Comparison of ENCODE assay signal across 1 cellular context in the genomic region with DNA sequence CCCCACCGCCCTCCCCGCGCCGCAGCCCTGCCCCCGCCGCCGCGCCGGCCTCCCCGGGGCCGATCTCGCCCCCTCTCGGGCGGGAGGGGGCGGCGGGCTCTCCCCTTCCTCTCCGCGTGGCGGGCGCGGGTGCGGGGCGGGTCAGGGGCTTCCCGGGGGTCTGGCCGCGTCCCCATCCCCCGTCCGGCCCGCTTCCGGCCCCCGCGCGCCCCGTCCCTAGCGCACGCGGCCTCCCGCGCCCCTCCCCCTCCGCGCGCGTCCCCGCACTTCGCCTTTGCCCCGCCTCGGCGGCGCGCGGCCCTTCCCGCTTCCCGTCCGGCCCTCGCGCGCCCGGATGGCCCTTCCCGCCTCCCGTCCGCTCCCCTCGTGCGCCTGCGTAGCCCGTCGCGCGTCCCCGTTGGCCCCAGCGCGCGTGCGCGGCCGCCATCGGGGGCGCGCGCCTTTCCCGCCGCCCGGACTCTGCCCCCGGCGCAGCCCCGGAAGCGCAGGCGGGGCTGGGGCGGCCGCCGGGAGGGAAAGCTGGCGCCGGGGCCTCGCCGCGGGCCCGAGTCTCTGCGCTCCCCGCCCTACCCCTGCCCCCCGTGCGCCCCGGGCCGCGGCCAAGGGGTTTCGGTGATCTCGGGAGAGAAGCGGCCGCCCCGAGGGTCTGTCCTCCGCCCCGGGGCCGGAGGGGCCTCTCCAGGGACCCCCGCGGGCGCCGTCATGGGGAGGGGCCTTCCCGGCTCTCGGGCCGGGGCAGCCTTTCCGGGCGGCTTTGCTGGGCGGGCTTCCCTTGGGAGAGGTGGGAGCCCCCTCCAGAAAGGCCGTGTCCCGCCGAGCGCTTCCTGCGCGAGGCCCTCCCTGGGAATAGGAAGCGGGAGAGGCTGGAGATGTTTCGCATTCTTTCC.
A peak's percentile ranks its signal among the peaks of the same experiment; 100 is the strongest.
TF ChIP-seq lines count a peak whose summit lies in the region.

No MANE protein-coding gene starts in this region.

TF ChIP-seq in HepG2, 621 proteins besides CTCF, POLR2A, EP300 and RAD21 (continued from another document and continues in another):
- TF ChIP-seq, protein P1, sequence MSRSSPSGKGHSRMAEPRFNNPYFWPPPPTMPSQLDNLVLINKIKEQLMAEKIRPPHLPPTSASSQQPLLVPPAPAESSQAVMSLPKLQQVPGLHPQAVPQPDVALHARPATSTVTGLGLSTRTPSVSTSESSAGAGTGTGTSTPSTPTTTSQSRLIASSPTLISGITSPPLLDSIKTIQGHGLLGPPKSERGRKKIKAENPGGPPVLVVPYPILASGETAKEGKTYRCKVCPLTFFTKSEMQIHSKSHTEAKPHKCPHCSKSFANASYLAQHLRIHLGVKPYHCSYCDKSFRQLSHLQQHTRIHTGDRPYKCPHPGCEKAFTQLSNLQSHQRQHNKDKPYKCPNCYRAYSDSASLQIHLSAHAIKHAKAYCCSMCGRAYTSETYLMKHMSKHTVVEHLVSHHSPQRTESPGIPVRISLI (CRISPR knock-in tag; IDR thresholded peaks at IDR 0.05; ENCODE audit: borderline replicate concordance): no peak
- TF ChIP-seq, protein P2, sequence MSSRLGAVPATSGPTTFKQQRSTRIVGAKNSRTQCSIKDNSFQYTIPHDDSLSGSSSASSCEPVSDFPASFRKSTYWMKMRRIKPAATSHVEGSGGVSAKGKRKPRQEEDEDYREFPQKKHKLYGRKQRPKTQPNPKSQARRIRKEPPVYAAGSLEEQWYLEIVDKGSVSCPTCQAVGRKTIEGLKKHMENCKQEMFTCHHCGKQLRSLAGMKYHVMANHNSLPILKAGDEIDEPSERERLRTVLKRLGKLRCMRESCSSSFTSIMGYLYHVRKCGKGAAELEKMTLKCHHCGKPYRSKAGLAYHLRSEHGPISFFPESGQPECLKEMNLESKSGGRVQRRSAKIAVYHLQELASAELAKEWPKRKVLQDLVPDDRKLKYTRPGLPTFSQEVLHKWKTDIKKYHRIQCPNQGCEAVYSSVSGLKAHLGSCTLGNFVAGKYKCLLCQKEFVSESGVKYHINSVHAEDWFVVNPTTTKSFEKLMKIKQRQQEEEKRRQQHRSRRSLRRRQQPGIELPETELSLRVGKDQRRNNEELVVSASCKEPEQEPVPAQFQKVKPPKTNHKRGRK (CRISPR knock-in tag; IDR thresholded peaks at IDR 0.05): no peak
- TF ChIP-seq ZFP36 (IDR thresholded peaks at IDR 0.05; ENCODE audit: borderline replicate concordance, low read depth, low read length, partially characterized antibody) (no peak), ATM (IDR thresholded peaks at IDR 0.05; ENCODE audit: borderline replicate concordance) (no peak), ZNF138 (CRISPR knock-in tag; IDR thresholded peaks at IDR 0.05; ENCODE audit: low read depth) (peak; percentile 44; the same call in 1 of the 2 replicates), NR1H2 (CRISPR knock-in tag; IDR thresholded peaks at IDR 0.05; ENCODE audit: borderline replicate concordance, low read depth) (no peak), ZFP41 (CRISPR knock-in tag; IDR thresholded peaks at IDR 0.05; ENCODE audit: borderline replicate concordance) (no peak), FOXM1 (CRISPR knock-in tag; IDR thresholded peaks at IDR 0.05) (no peak), ARHGAP35 (CRISPR knock-in tag; IDR thresholded peaks at IDR 0.05; ENCODE audit: borderline replicate concordance) (no peak), YY1 (IDR thresholded peaks at IDR 0.05; ENCODE audit: insufficient read depth, insufficient replicate concordance, low read depth, low read length) (peak; percentile 84), ZNF367 (CRISPR knock-in tag; IDR thresholded peaks at IDR 0.05; ENCODE audit: borderline replicate concordance) (no peak; the same call in 1 of the 2 replicates), HNRNPLL (IDR thresholded peaks at IDR 0.05; ENCODE audit: low read depth, low read length, poor library complexity, severe bottlenecking) (peak; percentile 19), ZNF34 (CRISPR knock-in tag; IDR thresholded peaks at IDR 0.05; ENCODE audit: borderline replicate concordance) (no peak), HOXA3 (CRISPR knock-in tag; IDR thresholded peaks at IDR 0.05) (peak; percentile 35), HMGA1 (CRISPR knock-in tag; conservative IDR thresholded peaks at IDR 0.05) (no peak), HNRNPK (IDR thresholded peaks at IDR 0.05; ENCODE audit: low read depth, low read length, poor library complexity, severe bottlenecking) (no peak), ASH2L (IDR thresholded peaks at IDR 0.05; ENCODE audit: insufficient read length, low read depth, low read length) (no peak), MEIS1 (CRISPR knock-in tag; IDR thresholded peaks at IDR 0.05; ENCODE audit: borderline replicate concordance) (no peak), ZNF670 (CRISPR knock-in tag; IDR thresholded peaks at IDR 0.05; ENCODE audit: borderline replicate concordance) (no peak), ZNF598 (CRISPR knock-in tag; IDR thresholded peaks at IDR 0.05; ENCODE audit: borderline replicate concordance) (0 out of 2 replicates have a peak, but pooled peaks have one; percentile 28), SIX4 (CRISPR knock-in tag; IDR thresholded peaks at IDR 0.05) (no peak)
- TF ChIP-seq, protein P3, sequence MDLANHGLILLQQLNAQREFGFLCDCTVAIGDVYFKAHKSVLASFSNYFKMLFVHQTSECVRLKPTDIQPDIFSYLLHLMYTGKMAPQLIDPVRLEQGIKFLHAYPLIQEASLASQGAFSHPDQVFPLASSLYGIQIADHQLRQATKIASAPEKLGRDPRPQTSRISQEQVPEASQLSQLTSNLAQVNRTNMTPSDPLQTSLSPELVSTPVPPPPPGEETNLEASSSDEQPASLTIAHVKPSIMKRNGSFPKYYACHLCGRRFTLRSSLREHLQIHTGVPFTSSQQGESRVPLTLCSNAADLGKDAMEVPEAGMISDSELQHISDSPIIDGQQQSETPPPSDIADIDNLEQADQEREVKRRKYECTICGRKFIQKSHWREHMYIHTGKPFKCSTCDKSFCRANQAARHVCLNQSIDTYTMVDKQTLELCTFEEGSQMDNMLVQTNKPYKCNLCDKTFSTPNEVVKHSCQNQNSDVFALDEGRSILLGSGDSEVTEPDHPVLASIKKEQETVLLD (CRISPR knock-in tag; IDR thresholded peaks at IDR 0.05; ENCODE audit: low read depth): peak; percentile 69; the same call in 1 of the 2 replicates
- TF ChIP-seq, protein P4, sequence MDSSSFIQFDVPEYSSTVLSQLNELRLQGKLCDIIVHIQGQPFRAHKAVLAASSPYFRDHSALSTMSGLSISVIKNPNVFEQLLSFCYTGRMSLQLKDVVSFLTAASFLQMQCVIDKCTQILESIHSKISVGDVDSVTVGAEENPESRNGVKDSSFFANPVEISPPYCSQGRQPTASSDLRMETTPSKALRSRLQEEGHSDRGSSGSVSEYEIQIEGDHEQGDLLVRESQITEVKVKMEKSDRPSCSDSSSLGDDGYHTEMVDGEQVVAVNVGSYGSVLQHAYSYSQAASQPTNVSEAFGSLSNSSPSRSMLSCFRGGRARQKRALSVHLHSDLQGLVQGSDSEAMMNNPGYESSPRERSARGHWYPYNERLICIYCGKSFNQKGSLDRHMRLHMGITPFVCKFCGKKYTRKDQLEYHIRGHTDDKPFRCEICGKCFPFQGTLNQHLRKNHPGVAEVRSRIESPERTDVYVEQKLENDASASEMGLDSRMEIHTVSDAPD (CRISPR knock-in tag; IDR thresholded peaks at IDR 0.05): no peak
- TF ChIP-seq, protein P5, sequence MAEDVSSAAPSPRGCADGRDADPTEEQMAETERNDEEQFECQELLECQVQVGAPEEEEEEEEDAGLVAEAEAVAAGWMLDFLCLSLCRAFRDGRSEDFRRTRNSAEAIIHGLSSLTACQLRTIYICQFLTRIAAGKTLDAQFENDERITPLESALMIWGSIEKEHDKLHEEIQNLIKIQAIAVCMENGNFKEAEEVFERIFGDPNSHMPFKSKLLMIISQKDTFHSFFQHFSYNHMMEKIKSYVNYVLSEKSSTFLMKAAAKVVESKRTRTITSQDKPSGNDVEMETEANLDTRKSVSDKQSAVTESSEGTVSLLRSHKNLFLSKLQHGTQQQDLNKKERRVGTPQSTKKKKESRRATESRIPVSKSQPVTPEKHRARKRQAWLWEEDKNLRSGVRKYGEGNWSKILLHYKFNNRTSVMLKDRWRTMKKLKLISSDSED (CRISPR knock-in tag; IDR thresholded peaks at IDR 0.05): no peak
- TF ChIP-seq, protein P6, sequence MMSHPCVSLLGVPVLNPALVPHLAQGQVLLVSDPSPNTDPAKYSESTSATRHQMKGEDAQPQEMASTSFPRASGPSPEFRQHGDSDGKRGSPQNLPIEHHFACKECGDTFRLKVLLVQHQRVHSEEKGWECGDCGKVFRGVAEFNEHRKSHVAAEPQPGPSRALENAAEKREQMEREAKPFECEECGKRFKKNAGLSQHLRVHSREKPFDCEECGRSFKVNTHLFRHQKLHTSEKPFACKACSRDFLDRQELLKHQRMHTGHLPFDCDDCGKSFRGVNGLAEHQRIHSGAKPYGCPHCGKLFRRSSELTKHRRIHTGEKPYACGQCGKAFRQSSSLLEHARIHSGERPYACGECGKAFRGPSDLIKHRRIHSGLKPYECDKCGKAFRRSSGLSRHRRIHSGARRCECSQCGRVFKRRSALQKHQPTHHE (CRISPR knock-in tag; IDR thresholded peaks at IDR 0.05; ENCODE audit: borderline replicate concordance): no peak
- TF ChIP-seq, protein P7, sequence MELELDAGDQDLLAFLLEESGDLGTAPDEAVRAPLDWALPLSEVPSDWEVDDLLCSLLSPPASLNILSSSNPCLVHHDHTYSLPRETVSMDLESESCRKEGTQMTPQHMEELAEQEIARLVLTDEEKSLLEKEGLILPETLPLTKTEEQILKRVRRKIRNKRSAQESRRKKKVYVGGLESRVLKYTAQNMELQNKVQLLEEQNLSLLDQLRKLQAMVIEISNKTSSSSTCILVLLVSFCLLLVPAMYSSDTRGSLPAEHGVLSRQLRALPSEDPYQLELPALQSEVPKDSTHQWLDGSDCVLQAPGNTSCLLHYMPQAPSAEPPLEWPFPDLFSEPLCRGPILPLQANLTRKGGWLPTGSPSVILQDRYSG (CRISPR knock-in tag; IDR thresholded peaks at IDR 0.05): no peak; the same call in 1 of the 2 replicates
- TF ChIP-seq, protein P8, sequence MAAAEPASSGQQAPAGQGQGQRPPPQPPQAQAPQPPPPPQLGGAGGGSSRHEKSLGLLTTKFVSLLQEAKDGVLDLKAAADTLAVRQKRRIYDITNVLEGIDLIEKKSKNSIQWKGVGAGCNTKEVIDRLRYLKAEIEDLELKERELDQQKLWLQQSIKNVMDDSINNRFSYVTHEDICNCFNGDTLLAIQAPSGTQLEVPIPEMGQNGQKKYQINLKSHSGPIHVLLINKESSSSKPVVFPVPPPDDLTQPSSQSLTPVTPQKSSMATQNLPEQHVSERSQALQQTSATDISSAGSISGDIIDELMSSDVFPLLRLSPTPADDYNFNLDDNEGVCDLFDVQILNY (CRISPR knock-in tag; conservative IDR thresholded peaks at IDR 0.05): peak; percentile 87
- TF ChIP-seq, protein P9, sequence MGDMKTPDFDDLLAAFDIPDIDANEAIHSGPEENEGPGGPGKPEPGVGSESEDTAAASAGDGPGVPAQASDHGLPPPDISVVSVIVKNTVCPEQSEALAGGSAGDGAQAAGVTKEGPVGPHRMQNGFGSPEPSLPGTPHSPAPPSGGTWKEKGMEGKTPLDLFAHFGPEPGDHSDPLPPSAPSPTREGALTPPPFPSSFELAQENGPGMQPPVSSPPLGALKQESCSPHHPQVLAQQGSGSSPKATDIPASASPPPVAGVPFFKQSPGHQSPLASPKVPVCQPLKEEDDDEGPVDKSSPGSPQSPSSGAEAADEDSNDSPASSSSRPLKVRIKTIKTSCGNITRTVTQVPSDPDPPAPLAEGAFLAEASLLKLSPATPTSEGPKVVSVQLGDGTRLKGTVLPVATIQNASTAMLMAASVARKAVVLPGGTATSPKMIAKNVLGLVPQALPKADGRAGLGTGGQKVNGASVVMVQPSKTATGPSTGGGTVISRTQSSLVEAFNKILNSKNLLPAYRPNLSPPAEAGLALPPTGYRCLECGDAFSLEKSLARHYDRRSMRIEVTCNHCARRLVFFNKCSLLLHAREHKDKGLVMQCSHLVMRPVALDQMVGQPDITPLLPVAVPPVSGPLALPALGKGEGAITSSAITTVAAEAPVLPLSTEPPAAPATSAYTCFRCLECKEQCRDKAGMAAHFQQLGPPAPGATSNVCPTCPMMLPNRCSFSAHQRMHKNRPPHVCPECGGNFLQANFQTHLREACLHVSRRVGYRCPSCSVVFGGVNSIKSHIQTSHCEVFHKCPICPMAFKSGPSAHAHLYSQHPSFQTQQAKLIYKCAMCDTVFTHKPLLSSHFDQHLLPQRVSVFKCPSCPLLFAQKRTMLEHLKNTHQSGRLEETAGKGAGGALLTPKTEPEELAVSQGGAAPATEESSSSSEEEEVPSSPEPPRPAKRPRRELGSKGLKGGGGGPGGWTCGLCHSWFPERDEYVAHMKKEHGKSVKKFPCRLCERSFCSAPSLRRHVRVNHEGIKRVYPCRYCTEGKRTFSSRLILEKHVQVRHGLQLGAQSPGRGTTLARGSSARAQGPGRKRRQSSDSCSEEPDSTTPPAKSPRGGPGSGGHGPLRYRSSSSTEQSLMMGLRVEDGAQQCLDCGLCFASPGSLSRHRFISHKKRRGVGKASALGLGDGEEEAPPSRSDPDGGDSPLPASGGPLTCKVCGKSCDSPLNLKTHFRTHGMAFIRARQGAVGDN (CRISPR knock-in tag; IDR thresholded peaks at IDR 0.05): peak; percentile 10
- TF ChIP-seq, protein P10, sequence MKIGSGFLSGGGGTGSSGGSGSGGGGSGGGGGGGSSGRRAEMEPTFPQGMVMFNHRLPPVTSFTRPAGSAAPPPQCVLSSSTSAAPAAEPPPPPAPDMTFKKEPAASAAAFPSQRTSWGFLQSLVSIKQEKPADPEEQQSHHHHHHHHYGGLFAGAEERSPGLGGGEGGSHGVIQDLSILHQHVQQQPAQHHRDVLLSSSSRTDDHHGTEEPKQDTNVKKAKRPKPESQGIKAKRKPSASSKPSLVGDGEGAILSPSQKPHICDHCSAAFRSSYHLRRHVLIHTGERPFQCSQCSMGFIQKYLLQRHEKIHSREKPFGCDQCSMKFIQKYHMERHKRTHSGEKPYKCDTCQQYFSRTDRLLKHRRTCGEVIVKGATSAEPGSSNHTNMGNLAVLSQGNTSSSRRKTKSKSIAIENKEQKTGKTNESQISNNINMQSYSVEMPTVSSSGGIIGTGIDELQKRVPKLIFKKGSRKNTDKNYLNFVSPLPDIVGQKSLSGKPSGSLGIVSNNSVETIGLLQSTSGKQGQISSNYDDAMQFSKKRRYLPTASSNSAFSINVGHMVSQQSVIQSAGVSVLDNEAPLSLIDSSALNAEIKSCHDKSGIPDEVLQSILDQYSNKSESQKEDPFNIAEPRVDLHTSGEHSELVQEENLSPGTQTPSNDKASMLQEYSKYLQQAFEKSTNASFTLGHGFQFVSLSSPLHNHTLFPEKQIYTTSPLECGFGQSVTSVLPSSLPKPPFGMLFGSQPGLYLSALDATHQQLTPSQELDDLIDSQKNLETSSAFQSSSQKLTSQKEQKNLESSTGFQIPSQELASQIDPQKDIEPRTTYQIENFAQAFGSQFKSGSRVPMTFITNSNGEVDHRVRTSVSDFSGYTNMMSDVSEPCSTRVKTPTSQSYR (CRISPR knock-in tag; IDR thresholded peaks at IDR 0.05; ENCODE audit: borderline replicate concordance): peak; percentile 96
- TF ChIP-seq, protein P11, sequence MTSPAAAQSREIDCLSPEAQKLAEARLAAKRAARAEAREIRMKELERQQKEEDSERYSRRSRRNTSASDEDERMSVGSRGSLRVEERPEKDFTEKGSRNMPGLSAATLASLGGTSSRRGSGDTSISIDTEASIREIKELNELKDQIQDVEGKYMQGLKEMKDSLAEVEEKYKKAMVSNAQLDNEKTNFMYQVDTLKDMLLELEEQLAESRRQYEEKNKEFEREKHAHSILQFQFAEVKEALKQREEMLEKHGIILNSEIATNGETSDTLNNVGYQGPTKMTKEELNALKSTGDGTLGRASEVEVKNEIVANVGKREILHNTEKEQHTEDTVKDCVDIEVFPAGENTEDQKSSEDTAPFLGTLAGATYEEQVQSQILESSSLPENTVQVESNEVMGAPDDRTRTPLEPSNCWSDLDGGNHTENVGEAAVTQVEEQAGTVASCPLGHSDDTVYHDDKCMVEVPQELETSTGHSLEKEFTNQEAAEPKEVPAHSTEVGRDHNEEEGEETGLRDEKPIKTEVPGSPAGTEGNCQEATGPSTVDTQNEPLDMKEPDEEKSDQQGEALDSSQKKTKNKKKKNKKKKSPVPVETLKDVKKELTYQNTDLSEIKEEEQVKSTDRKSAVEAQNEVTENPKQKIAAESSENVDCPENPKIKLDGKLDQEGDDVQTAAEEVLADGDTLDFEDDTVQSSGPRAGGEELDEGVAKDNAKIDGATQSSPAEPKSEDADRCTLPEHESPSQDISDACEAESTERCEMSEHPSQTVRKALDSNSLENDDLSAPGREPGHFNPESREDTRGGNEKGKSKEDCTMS (CRISPR knock-in tag; conservative IDR thresholded peaks at IDR 0.05): no peak
